Comparison of ENCODE assay signal across 10 cellular contexts in genomic region chr10:68871105-68871711, GRCh38. TPM values are rescaled to one million over a fixed set of nuclear protein-coding genes. Genes with fewer than 3 reads are reported as not detected.
DNase-seq lines count a peak whose midpoint lies in the region; ATAC-seq, FAIRE-seq and TF ChIP-seq lines count a peak whose summit lies in the region.
"Had no signal": no experiment of that assay in that cellular context is flagged by ENCODE, and none has a peak within 500 bp of the region (broad histone marks: within the 10 kb centered on the region; RNA-seq: fewer than 3 reads in every experiment).

No MANE protein-coding gene starts in this region.

- no peak for TF ChIP-seq POLR2A in HepG2 (IDR thresholded peaks at IDR 0.05; ENCODE audit: insufficient read depth in 1 of 2, low read depth in 2 of 2, low read length in 2 of 2)
- TF ChIP-seq POLR2A in right lobe of liver (IDR thresholded peaks at IDR 0.05), result no peak

- H3K4me1 Mint-ChIP-seq in astrocyte (ENCODE audit: low read depth, unreplicated experiment), result peaks cover 18% of the 10 kb centered on the region

- H2AFZ ChIP-seq in HepG2 (ENCODE audit: low read length), result peak overlapping the region; percentile 33
- no peak overlapping the region for H2AFZ ChIP-seq in astrocyte (ENCODE audit: low read depth, low read length)

- H3K4me1 ChIP-seq in HepG2 (ENCODE audit: insufficient read depth, low read length) (peaks cover 59% of the 10 kb centered on the region), right lobe of liver (peaks cover 0 to 30% (median 0%) of the 10 kb centered on the region in 4 donors), astrocyte (ENCODE audit: insufficient read depth, low read length) (peaks cover 13% of the 10 kb centered on the region)
- H3K4me1 ChIP-seq: left lung had no signal

- peak overlapping the region in 1 of 3 experiments; percentile 24; a peak in 2 of 6 replicates for H3K4me3 ChIP-seq in HepG2 (replicated peaks in 1 of 3; ENCODE audit: insufficient read depth in 1 of 3, low read depth in 2 of 3, low read length in 3 of 3)
- no peak overlapping the region for H3K4me3 ChIP-seq in right lobe of liver
- H3K4me3 ChIP-seq in astrocyte (ENCODE audit: insufficient read depth, low read depth, low read length), result no peak overlapping the region
- H3K4me3 ChIP-seq: left lung had no signal

- FAIRE-seq in HepG2 (lab: Jason Lieb, UNC) (no peak), astrocyte (lab: Jason Lieb, UNC) (no peak)

- intact Hi-C loops in HepG2 (cut with micrococcal nuclease; ENCODE audit: unreplicated experiment), result no loop called here
- intact Hi-C loops in right lobe of liver (cut with DNase I), result no loop called here

- no TSS peak for BruUV-seq in HepG2 (replicated peaks; lab: Mats Ljungman, UMichigan)

- TF ChIP-seq CTCF in HepG2 (CRISPR knock-in tag; IDR thresholded peaks at IDR 0.05), result no peak
- no peak for TF ChIP-seq CTCF in right lobe of liver (IDR thresholded peaks at IDR 0.05)
- TF ChIP-seq CTCF in astrocyte (IDR thresholded peaks at IDR 0.05; ENCODE audit: insufficient read depth, low read depth, low read length), result no peak

- H4K20me1 ChIP-seq in HepG2 (ENCODE audit: insufficient read depth, low read length) (no peaks in the 10 kb centered on the region), astrocyte (ENCODE audit: insufficient read depth, low read length) (no peaks in the 10 kb centered on the region)

- DNase-seq in HepG2 (ENCODE audit: low spot score) (peak; percentile 16), right lobe of liver (no peak), astrocyte (ENCODE audit: low read depth) (peak; percentile 60), SKM-1 treated with dmso at 0.1 percent for 144 hours (lab: John Stamatoyannopoulos, UW; ENCODE audit: unreplicated experiment) (no peak)
- DNase-seq in stimulated activated CD8-positive, alpha-beta memory T cell treated with anti-CD3 and anti-CD28 coated beads, Interleukin-4, amount 100 ng/mL, for 48 hours, result no peak
- no peak for DNase-seq in stimulated activated CD4-positive, alpha-beta T cell treated with anti-CD3 and anti-CD28 coated beads, Interleukin-12 subunit alpha, Interleukin-12 subunit beta, amount 100 ng/mL, for 4 hours
- DNase-seq: DND-41, left lung had no signal

- H3K27me3 ChIP-seq in HepG2 (ENCODE audit: control insufficient read depth in 1 of 2, insufficient read depth in 2 of 2, low read length in 2 of 2), result no peaks in the 10 kb centered on the region
- no peaks in the 10 kb centered on the region for H3K27me3 ChIP-seq in right lobe of liver
- H3K27me3 ChIP-seq in astrocyte (ENCODE audit: insufficient read depth, low read length), result no peaks in the 10 kb centered on the region
- H3K27me3 ChIP-seq in layer of hippocampus (ENCODE audit: control insufficient read depth, insufficient read depth, low read length), result no peaks in the 10 kb centered on the region
- H3K27me3 ChIP-seq: left lung had no signal

- H3K27ac ChIP-seq in HepG2 (ENCODE audit: extremely low read length, insufficient read depth, low read length) (peak overlapping the region; percentile 63), right lobe of liver (peak overlapping the region in 1 of 3 donors; percentile 0), astrocyte (ENCODE audit: low read depth, low read length) (peak overlapping the region; percentile 63), layer of hippocampus (ENCODE audit: low read depth, low read length) (peak overlapping the region; percentile 52)
- H3K27ac ChIP-seq: left lung had no signal

- H3K36me3 ChIP-seq in HepG2 (replicated peaks in 1 of 2; ENCODE audit: control insufficient read depth in 1 of 2, insufficient read depth in 2 of 2, low read length in 2 of 2) (no peaks in the 10 kb centered on the region), right lobe of liver (no peaks in the 10 kb centered on the region), astrocyte (ENCODE audit: insufficient read depth, low read length) (no peaks in the 10 kb centered on the region)
- H3K36me3 ChIP-seq: left lung had no signal

- CTCF ChIA-PET in HepG2 (lab: Yijun Ruan, JAX; ENCODE audit: low intra/inter-chr PET ratio, low total read pairs), result no interaction called here

- H3K4me3 Mint-ChIP-seq in astrocyte (ENCODE audit: unreplicated experiment), result no peak overlapping the region

- in situ Hi-C loops in HepG2 (cut with HindIII; ENCODE audit: extremely low pct_ligation_motif_present, low pct_unique_long_range_greater_than_20kb), result no loop called here

- peaks cover 3% of the 10 kb centered on the region for H3K9me3 Mint-ChIP-seq in astrocyte (ENCODE audit: unreplicated experiment)

- H3K9ac ChIP-seq in HepG2 (ENCODE audit: insufficient read depth, low read depth, low read length) (peak overlapping the region; percentile 13; the same call in 1 of the 2 replicates), astrocyte (ENCODE audit: low read length) (peak overlapping the region; percentile 23)

- H3K79me2 ChIP-seq in HepG2 (ENCODE audit: insufficient read depth, low read length) (no peaks in the 10 kb centered on the region), astrocyte (ENCODE audit: insufficient read depth, low read length) (no peaks in the 10 kb centered on the region)

- TF ChIP-seq EP300 in HepG2 (IDR thresholded peaks at IDR 0.05; ENCODE audit: low read depth in 2 of 2, low read length in 2 of 2), result 0 out of 4 replicates have a peak, but pooled peaks of 1 of the 2 experiments have one; percentile 25
- no peak for TF ChIP-seq EP300 in HepG2 (CRISPR knock-in tag; IDR thresholded peaks at IDR 0.05; ENCODE audit: borderline replicate concordance)

- peak overlapping the region; percentile 54 for H3K4me2 ChIP-seq in HepG2 (ENCODE audit: low read depth, low read length)
- peak overlapping the region; percentile 24 for H3K4me2 ChIP-seq in astrocyte (ENCODE audit: low read length)

- POLR2A ChIA-PET in HepG2 (lab: Yijun Ruan, JAX), result interaction anchor here (0.9 to 2.2 kb wide), 8 partner anchors 20 to 150 kb away, joined by 3 to 26 read pairs (median 4); partner anchors contain the start of genes DDX50 and STOX1

- H3K36me3 Mint-ChIP-seq in astrocyte (ENCODE audit: low read depth, unreplicated experiment), result no peaks in the 10 kb centered on the region

- H3K27me3 Mint-ChIP-seq in astrocyte (ENCODE audit: low read depth, unreplicated experiment), result no peaks in the 10 kb centered on the region

- WGBS in HepG2 (ENCODE audit: low lambda C conversion rate), result 5% methylated on average over 5 of the region's 6 CpGs
- 31% methylated on average over 5 of the region's 6 CpGs for WGBS in right lobe of liver (ENCODE audit: insufficient coverage, low coverage, low lambda C conversion rate, missing lambda C conversion rate)

- H3K9me3 ChIP-seq in HepG2 (ENCODE audit: low read length) (peaks cover 8% of the 10 kb centered on the region; the same call in 1 of the 2 replicates), right lobe of liver (no peaks in the 10 kb centered on the region), astrocyte (ENCODE audit: insufficient read depth, low read depth, low read length) (no peaks in the 10 kb centered on the region)

- ATAC-seq in HepG2, result peak; percentile 77
- no peak for ATAC-seq in right lobe of liver
- no peak for ATAC-seq in HG03460 (IDR thresholded peaks at IDR 0.05; ENCODE audit: unreplicated experiment)
- ATAC-seq: left lung had no signal

- TF ChIP-seq RAD21 in HepG2 (CRISPR knock-in tag; IDR thresholded peaks at IDR 0.05), result no peak

- H3K27ac Mint-ChIP-seq in astrocyte (ENCODE audit: unreplicated experiment), result peak overlapping the region; percentile 79

RNA-seq across cellular contexts. Expression of gene DDX50, which starts 29.9 kb away (rescaled TPM):
- total RNA-seq in HepG2 (2016; rRNA removed; fragmentation: Illumina TruSeq; extraction: Trizol), result 38.2 and 56.3 TPM in 2 replicates
- 16.6 and 20.4 TPM in 2 replicates for total RNA-seq in HepG2 (2016; cell fraction: cytosol; rRNA removed; fragmentation: Illumina TruSeq; extraction: Trizol; ENCODE audit: low read depth)
- 37.0 and 56.8 TPM in 2 replicates for total RNA-seq in HepG2 (2016; cell fraction: insoluble cytoplasmic fraction; rRNA removed; fragmentation: Illumina TruSeq; extraction: Trizol)
- 24.5 and 27.0 TPM in 2 replicates for total RNA-seq in HepG2 (2016; cell fraction: membrane; rRNA removed; fragmentation: Illumina TruSeq; extraction: Trizol)
- 22.3 and 24.6 TPM in 2 replicates for total RNA-seq in HepG2 (2016; cell fraction: nucleus; rRNA removed; fragmentation: Illumina TruSeq; extraction: Trizol)
- 15.6 and 19.0 TPM in 2 replicates for polyA plus RNA-seq in HepG2 (2011; rRNA removed)
- 12.3 and 16.8 TPM in 2 replicates for polyA plus RNA-seq in HepG2 (2011; cell fraction: cytosol; rRNA removed)
- 4.8 and 6.0 TPM in 2 replicates for polyA plus RNA-seq in HepG2 (2011; cell fraction: nucleus; rRNA removed)
- polyA plus RNA-seq in HepG2 (2012), result 20.8 and 24.9 TPM in 2 replicates
- polyA plus RNA-seq in HepG2 (2016; cell fraction: cytosol; fragmentation: Illumina TruSeq; extraction: Trizol; ENCODE audit: low read depth), result 6.2 and 7.1 TPM in 2 replicates
- 36.2 and 40.9 TPM in 2 replicates for polyA plus RNA-seq in HepG2 (2016; cell fraction: insoluble cytoplasmic fraction; fragmentation: Illumina TruSeq; extraction: Trizol; ENCODE audit: low read depth)
- 11.5 and 13.8 TPM in 2 replicates for polyA plus RNA-seq in HepG2 (2016; cell fraction: membrane; fragmentation: Illumina TruSeq; extraction: Trizol; ENCODE audit: low read depth)
- 18.0 and 19.8 TPM in 2 replicates for polyA plus RNA-seq in HepG2 (2016; cell fraction: nucleus; fragmentation: Illumina TruSeq; extraction: Trizol; ENCODE audit: insufficient read depth, low read depth)
- polyA minus RNA-seq in HepG2 (2011; rRNA and poly(A)+ RNA removed; ENCODE audit: low replicate concordance), result 10.3 and 11.2 TPM in 2 replicates
- polyA minus RNA-seq in HepG2 (2011; cell fraction: cytosol; rRNA and poly(A)+ RNA removed), result 14.9 and 18.9 TPM in 2 replicates
- polyA minus RNA-seq in HepG2 (2011; cell fraction: nucleus; rRNA and poly(A)+ RNA removed), result 13.7 and 14.5 TPM in 2 replicates
- total RNA-seq in right lobe of liver, result 10 to 100 TPM in 4 of 6 experiments, 1 to 10 TPM in 2; 7.4 to 12.4 (median 11.2) TPM
- total RNA-seq in astrocyte, result 34.2 and 37.1 TPM in 2 replicates

RNA-seq across cellular contexts. Expression of gene STOX1, which starts 43.9 kb away (rescaled TPM):
- 6.0 and 9.4 TPM in 2 replicates for total RNA-seq in HepG2 (2016; rRNA removed; fragmentation: Illumina TruSeq; extraction: Trizol)
- total RNA-seq in HepG2 (2016; cell fraction: cytosol; rRNA removed; fragmentation: Illumina TruSeq; extraction: Trizol; ENCODE audit: low read depth), result 3.1 and 3.8 TPM in 2 replicates
- 5.8 and 8.1 TPM in 2 replicates for total RNA-seq in HepG2 (2016; cell fraction: insoluble cytoplasmic fraction; rRNA removed; fragmentation: Illumina TruSeq; extraction: Trizol)
- total RNA-seq in HepG2 (2016; cell fraction: membrane; rRNA removed; fragmentation: Illumina TruSeq; extraction: Trizol), result 5.7 and 6.4 TPM in 2 replicates
- 3.4 and 4.5 TPM in 2 replicates for total RNA-seq in HepG2 (2016; cell fraction: nucleus; rRNA removed; fragmentation: Illumina TruSeq; extraction: Trizol)
- 1.8 and 2.5 TPM in 2 replicates for polyA plus RNA-seq in HepG2 (2011; rRNA removed)
- 0.95 and 1.6 TPM in 2 replicates for polyA plus RNA-seq in HepG2 (2011; cell fraction: cytosol; rRNA removed)
- 0.58 and 0.88 TPM in 2 replicates for polyA plus RNA-seq in HepG2 (2011; cell fraction: nucleus; rRNA removed)
- polyA plus RNA-seq in HepG2 (2012), result 2.4 and 4.0 TPM in 2 replicates
- 2.3 and 2.4 TPM in 2 replicates for polyA plus RNA-seq in HepG2 (2016; cell fraction: cytosol; fragmentation: Illumina TruSeq; extraction: Trizol; ENCODE audit: low read depth)
- 7.0 and 7.2 TPM in 2 replicates for polyA plus RNA-seq in HepG2 (2016; cell fraction: insoluble cytoplasmic fraction; fragmentation: Illumina TruSeq; extraction: Trizol; ENCODE audit: low read depth)
- polyA plus RNA-seq in HepG2 (2016; cell fraction: membrane; fragmentation: Illumina TruSeq; extraction: Trizol; ENCODE audit: low read depth), result 3.8 and 3.9 TPM in 2 replicates
- polyA plus RNA-seq in HepG2 (2016; cell fraction: nucleus; fragmentation: Illumina TruSeq; extraction: Trizol; ENCODE audit: insufficient read depth, low read depth), result 4.6 and 5.2 TPM in 2 replicates
- 1.1 and 1.4 TPM in 2 replicates for polyA minus RNA-seq in HepG2 (2011; rRNA and poly(A)+ RNA removed; ENCODE audit: low replicate concordance)
- 3.6 and 3.7 TPM in 2 replicates for polyA minus RNA-seq in HepG2 (2011; cell fraction: cytosol; rRNA and poly(A)+ RNA removed)
- polyA minus RNA-seq in HepG2 (2011; cell fraction: nucleus; rRNA and poly(A)+ RNA removed), result 2.2 and 3.5 TPM in 2 replicates
- total RNA-seq in right lobe of liver, result under 1 TPM in 5 of 6 experiments, not detected in 1; 0.12 to 0.81 (median 0.20) TPM
- 0.12 and 0.25 TPM in 2 replicates for total RNA-seq in astrocyte

Comparison
In these comparisons a context has a peak if more than half of its experiments do, and no peak if none do; other contexts are left out.
1. DNase-seq: peak in HepG2 (single experiment) and astrocyte (single experiment); none in right lobe of liver (0 of 3), stimulated activated CD8-positive, alpha-beta memory T cell treated with anti-CD3 and anti-CD28 coated beads, Interleukin-4, amount 100 ng/mL, for 48 hours (single experiment), SKM-1 treated with dmso at 0.1 percent for 144 hours (single experiment) and stimulated activated CD4-positive, alpha-beta T cell treated with anti-CD3 and anti-CD28 coated beads, Interleukin-12 subunit alpha, Interleukin-12 subunit beta, amount 100 ng/mL, for 4 hours (single experiment).